ENCODE assay signal across 25 cellular contexts in genomic region chr1:37393585-37394120, GRCh38.
"Had no signal": no experiment of that assay in that cellular context is flagged by ENCODE, and none has a peak within 500 bp of the region (broad histone marks: within the 10 kb centered on the region; RNA-seq: fewer than 3 reads in every experiment).

No MANE protein-coding gene starts in this region.

- H3K4me1 Mint-ChIP-seq: activated CD4-positive, alpha-beta T cell treated with anti-CD3 and anti-CD28 coated beads, Interleukin-2, amount 10 ng/mL, durations not matched to agents 7 days and 5 days had no signal

- H3K4me3 Mint-ChIP-seq: activated CD4-positive, alpha-beta T cell treated with anti-CD3 and anti-CD28 coated beads, Interleukin-2, amount 10 ng/mL, durations not matched to agents 7 days and 5 days; activated CD8-positive, alpha-beta T cell treated with anti-CD3 and anti-CD28 coated beads, Interleukin-2, amount 10 ng/mL, durations not matched to agents 7 days and 5 days; dendritic cell treated with granulocyte-macrophage colony-stimulating factor and Interleukin-4, amounts not matched to agents 40 ng/mL and 50 ng/mL, for 4 days; neural crest cell; T-helper 2 cell treated with Interferon-gamma antibody and Interleukin-4, amounts not matched to agents 5 μg/mL and 100 μg/mL, for 36 hours had no signal

- H3K4me3 ChIP-seq: lower lobe of right lung, mucosa of descending colon, prostate gland, right atrium auricular region, spleen, upper lobe of left lung had no signal

- H3K9me3 ChIP-seq: lower lobe of right lung, mucosa of descending colon, prostate gland, right atrium auricular region, spleen, upper lobe of left lung had no signal

- H3K9me3 Mint-ChIP-seq: activated CD4-positive, alpha-beta T cell treated with anti-CD3 and anti-CD28 coated beads, Interleukin-2, amount 10 ng/mL, durations not matched to agents 7 days and 5 days; activated naive CD4-positive, alpha-beta T cell treated with anti-CD3 and anti-CD28 coated beads, Interleukin-2, amount 50 U/mL, for 72 hours; dendritic cell treated with granulocyte-macrophage colony-stimulating factor and Interleukin-4, amounts not matched to agents 40 ng/mL and 50 ng/mL, for 4 days; neural crest cell; T-helper 2 cell treated with Interferon-gamma antibody and Interleukin-4, amounts not matched to agents 5 μg/mL and 100 μg/mL, for 36 hours had no signal

- H3K27me3 ChIP-seq: brain microvascular endothelial cell, right atrium auricular region had no signal

- H3K27ac Mint-ChIP-seq: activated CD4-positive, alpha-beta T cell treated with anti-CD3 and anti-CD28 coated beads, Interleukin-2, amount 10 ng/mL, durations not matched to agents 7 days and 5 days; activated CD8-positive, alpha-beta T cell treated with anti-CD3 and anti-CD28 coated beads, Interleukin-2, amount 10 ng/mL, durations not matched to agents 7 days and 5 days; activated naive CD4-positive, alpha-beta T cell treated with anti-CD3 and anti-CD28 coated beads, Interleukin-2, amount 50 U/mL, for 72 hours; dendritic cell treated with granulocyte-macrophage colony-stimulating factor and Interleukin-4, amounts not matched to agents 40 ng/mL and 50 ng/mL, for 4 days; T-helper 2 cell treated with Interferon-gamma antibody and Interleukin-4, amounts not matched to agents 5 μg/mL and 100 μg/mL, for 36 hours had no signal

- H3K36me3 ChIP-seq: brain microvascular endothelial cell, lower lobe of right lung, prostate gland, right atrium auricular region, spleen, upper lobe of left lung had no signal

- H3K27ac ChIP-seq: brain microvascular endothelial cell, foreskin keratinocyte, lower lobe of right lung, prostate gland, right atrium auricular region, spleen, upper lobe of left lung, VCaP had no signal

- H3K4me1 ChIP-seq: foreskin keratinocyte, lower lobe of right lung, prostate gland, right atrium auricular region, spleen, upper lobe of left lung had no signal

- DNase-seq: activated CD4-positive, alpha-beta T cell treated with anti-CD3 and anti-CD28 coated beads, Interleukin-2, amount 10 ng/mL, durations not matched to agents 7 days and 5 days; activated CD4-positive, CD25-positive, alpha-beta regulatory T cell treated with anti-CD3 and anti-CD28 coated beads, Interleukin-2, amount 50 U/mL, for 72 hours; activated CD8-positive, alpha-beta T cell treated with anti-CD3 and anti-CD28 coated beads, Interleukin-2, amount 10 ng/mL, durations not matched to agents 7 days and 5 days; activated gamma-delta T cell treated with Interleukin-2 at 50 U/mL for 16 hours; activated T-cell treated with anti-CD3 and anti-CD28 coated beads, Interleukin-2, amount 50 U/mL, for 1 hour; aorta; brain microvascular endothelial cell; caudate nucleus; effector CD4-positive, alpha-beta T cell; foreskin keratinocyte; kidney; lower lobe of right lung; mesendoderm; mucosa of descending colon; spleen; stimulated activated CD4-positive, alpha-beta T cell treated with anti-CD3 and anti-CD28 coated beads, Interleukin-4, amount 100 ng/mL, for 24 hours; stimulated activated naive CD8-positive, alpha-beta T cell treated with anti-CD3 and anti-CD28 coated beads, Interleukin-15, Interleukin-2, amounts not matched to agents 100 U/mL and 50 U/mL, for 24 hours; upper lobe of left lung had no signal

- H3K36me3 Mint-ChIP-seq: activated naive CD4-positive, alpha-beta T cell treated with anti-CD3 and anti-CD28 coated beads, Interleukin-2, amount 50 U/mL, for 72 hours had no signal
